9 cellular contexts compared by ENCODE assay signal in the genomic region with DNA sequence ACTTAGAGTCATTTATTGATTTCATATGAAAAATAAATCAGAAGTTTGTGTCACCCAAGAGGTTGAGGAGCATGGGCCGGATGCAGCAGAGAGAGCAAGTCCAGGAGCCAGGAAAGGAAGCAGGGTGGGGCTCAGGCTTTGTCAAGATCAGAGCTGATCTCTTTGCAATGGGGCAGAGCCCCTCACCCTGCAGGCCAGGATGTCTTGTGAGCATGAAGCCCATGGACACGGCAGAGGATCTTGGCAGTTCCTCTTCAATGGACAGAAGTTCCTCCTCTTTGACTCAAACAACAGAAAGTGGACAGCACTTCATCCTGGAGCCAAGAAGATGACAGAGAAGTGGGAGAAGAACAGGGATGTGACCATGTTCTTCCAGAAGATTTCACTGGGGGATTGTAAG. TPM values are rescaled to one million over a fixed set of nuclear protein-coding genes. Genes with fewer than 3 reads are reported as not detected.
"Had no signal": no experiment of that assay in that cellular context is flagged by ENCODE, and none has a peak within 500 bp of the region (broad histone marks: within the 10 kb centered on the region; RNA-seq: fewer than 3 reads in every experiment).

No MANE protein-coding gene starts in this region.

RNA-seq across cellular contexts. Expression of a gene that starts 5.2 kb away (rescaled TPM):
- total RNA-seq: cardiac muscle cell had no signal
- polyA plus RNA-seq: cardiac muscle cell had no signal

RNA-seq across cellular contexts. Expression of a gene that starts 27.1 kb away (rescaled TPM):
- total RNA-seq: ascending aorta, cardiac muscle cell had no signal
- polyA plus RNA-seq: cardiac muscle cell had no signal

RNA-seq across cellular contexts. Expression of a gene that starts 46.0 kb away (rescaled TPM):
- total RNA-seq: activated B cell treated with CpG ODN at 0.5 μM for 24 hours; activated CD4-positive, alpha-beta memory T cell treated with anti-CD3 and anti-CD28 coated beads for 36 hours; activated CD4-positive, alpha-beta T cell treated with anti-CD3 and anti-CD28 coated beads, Interleukin-2, amount 10 ng/mL, durations not matched to agents 24 days and 14 days; activated CD8-positive, alpha-beta memory T cell treated with anti-CD3 and anti-CD28 coated beads, Interleukin-2, amount 10 ng/mL, durations not matched to agents 7 days and 5 days; activated CD8-positive, alpha-beta T cell treated with anti-CD3 and anti-CD28 coated beads for 36 hours; activated naive CD8-positive, alpha-beta T cell treated with anti-CD3 and anti-CD28 coated beads, Interleukin-2, amount 10 ng/mL, durations not matched to agents 7 days and 5 days; activated T-helper 2 cell treated with anti-CD3 and anti-CD28 coated beads, Interferon-gamma antibody, Interleukin-2, Interleukin-4, amounts not matched to agents 10 μg/mL and 5 μg/mL and 100 μg/mL, durations not matched to agents 14 hours and 24 hours and 36 hours; ascending aorta; cardiac muscle cell had no signal
- polyA plus RNA-seq: cardiac muscle cell had no signal

RNA-seq across cellular contexts. Expression of a gene that starts 56.4 kb away (rescaled TPM):
- total RNA-seq: activated B cell treated with CpG ODN at 0.5 μM for 24 hours; activated CD4-positive, alpha-beta memory T cell treated with anti-CD3 and anti-CD28 coated beads for 36 hours; activated CD4-positive, alpha-beta T cell treated with anti-CD3 and anti-CD28 coated beads, Interleukin-2, amount 10 ng/mL, durations not matched to agents 24 days and 14 days; activated CD8-positive, alpha-beta memory T cell treated with anti-CD3 and anti-CD28 coated beads, Interleukin-2, amount 10 ng/mL, durations not matched to agents 7 days and 5 days; activated CD8-positive, alpha-beta T cell treated with anti-CD3 and anti-CD28 coated beads for 36 hours; activated naive CD8-positive, alpha-beta T cell treated with anti-CD3 and anti-CD28 coated beads, Interleukin-2, amount 10 ng/mL, durations not matched to agents 7 days and 5 days; activated T-helper 2 cell treated with anti-CD3 and anti-CD28 coated beads, Interferon-gamma antibody, Interleukin-2, Interleukin-4, amounts not matched to agents 10 μg/mL and 5 μg/mL and 100 μg/mL, durations not matched to agents 14 hours and 24 hours and 36 hours; ascending aorta; cardiac muscle cell had no signal
- polyA plus RNA-seq: cardiac muscle cell had no signal
